ENCODE assay signal across 16 cellular contexts in genomic region chr7:138527746-138528223, GRCh38.
DNase-seq lines count a peak whose midpoint lies in the region; ATAC-seq and TF ChIP-seq lines count a peak whose summit lies in the region.
"Had no signal": no experiment of that assay in that cellular context is flagged by ENCODE, and none has a peak within 500 bp of the region (broad histone marks: within the 10 kb centered on the region; RNA-seq: fewer than 3 reads in every experiment).

No MANE protein-coding gene starts in this region.

- H3K9ac ChIP-seq in SK-N-SH (no peak overlapping the region), endodermal cell (ENCODE audit: extremely low read depth, low read length, poor library complexity, severe bottlenecking) (no peak overlapping the region)

- POLR2A ChIA-PET in SK-N-SH (lab: Yijun Ruan, JAX) = no interaction called here

- TF ChIP-seq EP300 in SK-N-SH (IDR thresholded peaks at IDR 0.05; ENCODE audit: borderline replicate concordance in 1 of 2, low read depth in 1 of 2, low read length in 1 of 2) = peak in 1 of 2 experiments; percentile 26; a peak in 1 of 4 replicates

- H4K20me1 ChIP-seq in SK-N-SH (ENCODE audit: insufficient read depth) = no peaks in the 10 kb centered on the region

- no peak overlapping the region for H3K4me3 Mint-ChIP-seq in endodermal cell
- no peak overlapping the region for H3K4me3 Mint-ChIP-seq in activated CD8-positive, alpha-beta memory T cell treated with anti-CD3 and anti-CD28 coated beads, Interleukin-2, amount 10 ng/mL, durations not matched to agents 7 days and 5 days
- H3K4me3 Mint-ChIP-seq: T-helper 17 cell had no signal

- H3K27ac Mint-ChIP-seq in endodermal cell = no peak overlapping the region
- H3K27ac Mint-ChIP-seq in activated CD8-positive, alpha-beta memory T cell treated with anti-CD3 and anti-CD28 coated beads, Interleukin-2, amount 10 ng/mL, durations not matched to agents 7 days and 5 days = no peak overlapping the region
- H3K27ac Mint-ChIP-seq: T-helper 17 cell had no signal

- H3K79me2 ChIP-seq in SK-N-SH (ENCODE audit: insufficient read depth) = no peaks in the 10 kb centered on the region; the same call in 1 of the 2 replicates

- ATAC-seq in SK-N-SH treated with all-trans-retinoic acid at 6 μM for 48 hours (no peak), GM21717 (IDR thresholded peaks at IDR 0.05; ENCODE audit: unreplicated experiment) (no peak)
- ATAC-seq in activated CD8-positive, alpha-beta memory T cell treated with anti-CD3 and anti-CD28 coated beads, Interleukin-2, amount 10 ng/mL, durations not matched to agents 7 days and 5 days = no peak
- ATAC-seq: pancreas, T-helper 17 cell had no signal

- H3K9me2 ChIP-seq in SK-N-SH = no peaks in the 10 kb centered on the region

- H3K27ac ChIP-seq in SK-N-SH (ENCODE audit: low read depth in 2 of 2, low read length in 1 of 2) (no peak overlapping the region), endodermal cell (ENCODE audit: low read depth, low read length) (no peak overlapping the region)
- H3K27ac ChIP-seq: pancreas had no signal

- H3K4me1 ChIP-seq in SK-N-SH (ENCODE audit: control insufficient read depth in 1 of 2, insufficient read depth in 2 of 2, low read depth in 1 of 2, low read length in 1 of 2) (no peaks in the 10 kb centered on the region; a peak in 1 of 4 replicates), endodermal cell (ENCODE audit: control insufficient read depth, insufficient read depth, low read length) (no peaks in the 10 kb centered on the region)
- H3K4me1 ChIP-seq: pancreas had no signal

- TF ChIP-seq CTCF in SK-N-SH (IDR thresholded peaks at IDR 0.05) (no peak), endodermal cell (conservative IDR thresholded peaks at IDR 0.05) (no peak)

- peaks cover 13% of the 10 kb centered on the region for H3F3A ChIP-seq in SK-N-SH (replicated peaks; ENCODE audit: insufficient read depth)

- H2AFZ ChIP-seq in SK-N-SH (ENCODE audit: low read depth) = no peak overlapping the region

- no peak overlapping the region for H3K4me2 ChIP-seq in SK-N-SH

- no peak for DNase-seq in SK-N-SH
- peak; percentile 68 for DNase-seq in NCI-H226
- DNase-seq in endodermal cell = peak; percentile 59
- peak; percentile 27 for DNase-seq in retina
- DNase-seq in activated CD8-positive, alpha-beta memory T cell treated with anti-CD3 and anti-CD28 coated beads, Interleukin-2, amount 10 ng/mL, durations not matched to agents 7 days and 5 days = no peak
- no peak for DNase-seq in HuH-7 (ENCODE audit: low spot score)
- DNase-seq: activated CD4-positive, alpha-beta T cell treated with anti-CD3 and anti-CD28 coated beads, Interleukin-2, amount 50 U/mL, for 48 hours; activated effector memory CD4-positive, alpha-beta T cell treated with Interleukin-2 at 50 U/mL for 16 hours; COR-L47; IMR-90; NCI-H748 treated with DMSO at 0.1 percent for 48 hours; pancreas; stimulated activated CD4-positive, alpha-beta T cell treated with anti-CD3 and anti-CD28 coated beads, Interleukin-12 subunit alpha, Interleukin-12 subunit beta, amount 100 ng/mL, for 4 hours; T-helper 17 cell had no signal

- no peaks in the 10 kb centered on the region for H3K4me1 Mint-ChIP-seq in endodermal cell
- no peaks in the 10 kb centered on the region for H3K4me1 Mint-ChIP-seq in activated CD8-positive, alpha-beta memory T cell treated with anti-CD3 and anti-CD28 coated beads, Interleukin-2, amount 10 ng/mL, durations not matched to agents 7 days and 5 days
- H3K4me1 Mint-ChIP-seq: T-helper 17 cell had no signal

- no peaks in the 10 kb centered on the region for H3K27me3 Mint-ChIP-seq in endodermal cell (ENCODE audit: insufficient read depth)
- H3K27me3 Mint-ChIP-seq in activated CD8-positive, alpha-beta memory T cell treated with anti-CD3 and anti-CD28 coated beads, Interleukin-2, amount 10 ng/mL, durations not matched to agents 7 days and 5 days = no peaks in the 10 kb centered on the region
- H3K27me3 Mint-ChIP-seq: T-helper 17 cell had no signal

- H3K36me3 ChIP-seq in SK-N-SH (replicated peaks in 1 of 2; ENCODE audit: control insufficient read depth in 1 of 2, insufficient read depth in 2 of 2, low read length in 1 of 2) (peaks cover 62 to 78% of the 10 kb centered on the region in 2 experiments), endodermal cell (ENCODE audit: control insufficient read depth, insufficient read depth, low read length) (peaks cover 84% of the 10 kb centered on the region)

- peaks cover 23% of the 10 kb centered on the region for H3K9me3 ChIP-seq in SK-N-SH
- H3K9me3 ChIP-seq in endodermal cell (ENCODE audit: control insufficient read depth, low read length) = peaks cover 83% of the 10 kb centered on the region

- TF ChIP-seq RAD21 in SK-N-SH (IDR thresholded peaks at IDR 0.05; ENCODE audit: low read length) = no peak

- CTCF ChIA-PET in SK-N-SH (lab: Yijun Ruan, JAX) = interaction anchor here (0.7 to 1.6 kb wide), 6 partner anchors 8 to 901 kb away, joined by 3 to 4 read pairs (median 4); no protein-coding TSS in a partner anchor
- CTCF ChIA-PET in activated CD8-positive, alpha-beta memory T cell treated with anti-CD3 and anti-CD28 coated beads, Interleukin-2, amount 10 ng/mL, durations not matched to agents 7 days and 5 days (lab: Charles Lee) = no interaction called here

- peak overlapping the region in 1 of 2 experiments; percentile 17; a peak in 1 of 4 replicates for H3K4me3 ChIP-seq in SK-N-SH (ENCODE audit: low read depth in 2 of 2, low read length in 1 of 2)
- H3K4me3 ChIP-seq in endodermal cell (ENCODE audit: low read length) = peak overlapping the region; percentile 67
- H3K4me3 ChIP-seq: pancreas had no signal

- H3K27me3 ChIP-seq in SK-N-SH (ENCODE audit: insufficient read depth) = no peaks in the 10 kb centered on the region
- H3K27me3 ChIP-seq in endodermal cell (ENCODE audit: control insufficient read depth, insufficient read depth, low read length, poor library complexity, severe bottlenecking) = no peaks in the 10 kb centered on the region
- H3K27me3 ChIP-seq: pancreas had no signal

- 90% methylated on average over 5 of the region's 5 CpGs for WGBS in SK-N-SH (ENCODE audit: low lambda C conversion rate)
- 92 to 100% methylated on average over 2 to 5 of the region's 5 CpGs for WGBS in endodermal cell (ENCODE audit: insufficient coverage in 1 of 2, insufficient read length in 1 of 2), 2 experiments

- H3K9me3 Mint-ChIP-seq in endodermal cell = peaks cover 66% of the 10 kb centered on the region
- peaks cover 18% of the 10 kb centered on the region for H3K9me3 Mint-ChIP-seq in activated CD8-positive, alpha-beta memory T cell treated with anti-CD3 and anti-CD28 coated beads, Interleukin-2, amount 10 ng/mL, durations not matched to agents 7 days and 5 days (ENCODE audit: low read depth)

- peaks cover 85% of the 10 kb centered on the region for H3K36me3 Mint-ChIP-seq in endodermal cell (ENCODE audit: low read depth)
- H3K36me3 Mint-ChIP-seq in activated CD8-positive, alpha-beta memory T cell treated with anti-CD3 and anti-CD28 coated beads, Interleukin-2, amount 10 ng/mL, durations not matched to agents 7 days and 5 days = peaks cover 65% of the 10 kb centered on the region

TF ChIP-seq in SK-N-SH, 30 proteins besides CTCF, POLR2A, EP300 and RAD21:
- TF ChIP-seq RCOR1 (IDR thresholded peaks at IDR 0.05; ENCODE audit: low read length) (0 out of 2 replicates have a peak, but pooled peaks have one; percentile 32), GATA2 (CRISPR knock-in tag; IDR thresholded peaks at IDR 0.05) (no peak)

TF ChIP-seq in SK-N-SH treated with all-trans-retinoic acid at 6 μM for 48 hours, 23 proteins besides CTCF, POLR2A, EP300 and RAD21 (continues in another document):
- TF ChIP-seq ARNTL (CRISPR knock-in tag; IDR thresholded peaks at IDR 0.05; ENCODE audit: borderline replicate concordance, low read depth) (no peak), BACH2 (CRISPR knock-in tag; IDR thresholded peaks at IDR 0.05; ENCODE audit: borderline replicate concordance) (no peak), ESRRG (CRISPR knock-in tag; IDR thresholded peaks at IDR 0.05) (no peak), ISL1 (CRISPR knock-in tag; IDR thresholded peaks at IDR 0.05) (no peak), GLIS3 (CRISPR knock-in tag; IDR thresholded peaks at IDR 0.05) (no peak), ZC3H10 (CRISPR knock-in tag; IDR thresholded peaks at IDR 0.05) (no peak), ZFP30 (CRISPR knock-in tag; IDR thresholded peaks at IDR 0.05) (no peak), TCF4 (CRISPR knock-in tag; IDR thresholded peaks at IDR 0.05; ENCODE audit: borderline replicate concordance) (no peak), ZFP3 (CRISPR knock-in tag; IDR thresholded peaks at IDR 0.05) (no peak), PPARA (CRISPR knock-in tag; IDR thresholded peaks at IDR 0.05; ENCODE audit: borderline replicate concordance) (no peak)
- TF ChIP-seq, protein P1, sequence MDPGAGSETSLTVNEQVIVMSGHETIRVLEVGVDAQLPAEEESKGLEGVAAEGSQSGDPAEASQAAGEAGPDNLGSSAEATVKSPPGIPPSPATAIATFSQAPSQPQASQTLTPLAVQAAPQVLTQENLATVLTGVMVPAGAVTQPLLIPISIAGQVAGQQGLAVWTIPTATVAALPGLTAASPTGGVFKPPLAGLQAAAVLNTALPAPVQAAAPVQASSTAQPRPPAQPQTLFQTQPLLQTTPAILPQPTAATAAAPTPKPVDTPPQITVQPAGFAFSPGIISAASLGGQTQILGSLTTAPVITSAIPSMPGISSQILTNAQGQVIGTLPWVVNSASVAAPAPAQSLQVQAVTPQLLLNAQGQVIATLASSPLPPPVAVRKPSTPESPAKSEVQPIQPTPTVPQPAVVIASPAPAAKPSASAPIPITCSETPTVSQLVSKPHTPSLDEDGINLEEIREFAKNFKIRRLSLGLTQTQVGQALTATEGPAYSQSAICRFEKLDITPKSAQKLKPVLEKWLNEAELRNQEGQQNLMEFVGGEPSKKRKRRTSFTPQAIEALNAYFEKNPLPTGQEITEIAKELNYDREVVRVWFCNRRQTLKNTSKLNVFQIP (CRISPR knock-in tag; IDR thresholded peaks at IDR 0.05; ENCODE audit: borderline replicate concordance, low read depth) = no peak

Comparison
In these comparisons a context has a peak if more than half of its experiments do, and no peak if none do; other contexts are left out.
1. DNase-seq: peak in NCI-H226 (single experiment), endodermal cell (single experiment) and retina (single experiment); none in SK-N-SH (single experiment), activated CD8-positive, alpha-beta memory T cell treated with anti-CD3 and anti-CD28 coated beads, Interleukin-2, amount 10 ng/mL, durations not matched to agents 7 days and 5 days (single experiment) and HuH-7 (single experiment).